8 cellular contexts compared by ENCODE assay signal in the genomic region with DNA sequence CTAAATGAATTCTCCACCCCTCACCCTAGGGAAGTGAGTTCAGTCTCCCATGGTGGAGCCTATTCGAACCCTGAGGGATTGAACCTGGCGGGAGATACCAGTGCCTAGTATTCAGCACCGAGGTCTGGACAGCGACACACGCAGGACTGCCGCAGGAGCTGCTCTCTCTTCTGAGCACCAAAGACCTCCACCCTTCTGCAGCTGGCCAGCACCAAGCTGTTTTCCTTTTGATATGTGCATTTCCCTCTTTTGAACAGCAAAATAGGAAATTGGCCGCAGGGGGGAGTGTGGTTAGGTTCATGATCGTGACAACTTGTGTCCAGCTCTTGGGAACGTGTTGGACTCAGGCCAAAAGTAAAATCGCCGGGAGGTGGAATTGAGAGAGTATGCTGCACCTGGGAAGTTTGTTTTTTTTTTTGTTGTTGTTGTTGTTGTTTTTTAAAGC. TPM values are rescaled to one million over a fixed set of nuclear protein-coding genes. Genes with fewer than 3 reads are reported as not detected.
DNase-seq lines count a peak whose midpoint lies in the region; ATAC-seq and TF ChIP-seq lines count a peak whose summit lies in the region.

No MANE protein-coding gene starts in this region.

- H3K4me3 Mint-ChIP-seq in activated T-cell treated with anti-CD3 and anti-CD28 coated beads, Interleukin-2, amount 50 U/mL, for 72 hours: no peak overlapping the region

- H3K4me1 Mint-ChIP-seq in activated T-cell treated with anti-CD3 and anti-CD28 coated beads, Interleukin-2, amount 50 U/mL, for 72 hours (ENCODE audit: low read depth): peaks cover 28% of the 10 kb centered on the region

- intact Hi-C loops in Right ventricle myocardium inferior (cut with DNase I): no loop called here

- no peak overlapping the region for H2AFZ ChIP-seq in trophoblast cell (ENCODE audit: insufficient read depth, low read length, poor library complexity)

- no CpG with 5 or more reads among the region's 11 CpGs for WGBS in trophoblast cell (ENCODE audit: extremely low coverage, insufficient coverage, insufficient read length)

- peaks cover 1 to 4% of the 10 kb centered on the region in 2 donors for H3K36me3 Mint-ChIP-seq in activated T-cell treated with anti-CD3 and anti-CD28 coated beads, Interleukin-2, amount 50 U/mL, for 72 hours (ENCODE audit: insufficient read depth in 2 of 2)

- no peak overlapping the region for H2AK5ac ChIP-seq in trophoblast cell (ENCODE audit: low read length)

- H3K14ac ChIP-seq in trophoblast cell (ENCODE audit: low read length): no peak overlapping the region

- H2BK12ac ChIP-seq in trophoblast cell (ENCODE audit: low read length): no peak overlapping the region

- H3K27me3 Mint-ChIP-seq in activated T-cell treated with anti-CD3 and anti-CD28 coated beads, Interleukin-2, amount 50 U/mL, for 72 hours (ENCODE audit: low read depth): peaks cover 83% of the 10 kb centered on the region

- no peaks in the 10 kb centered on the region for H3K36me3 ChIP-seq in right atrium auricular region
- H3K36me3 ChIP-seq in trophoblast cell (ENCODE audit: control insufficient read depth in 1 of 2, insufficient read depth in 2 of 2, low read length in 2 of 2): no peaks in the 10 kb centered on the region

- no peak overlapping the region for H3K4ac ChIP-seq in trophoblast cell (ENCODE audit: low read depth, low read length)

- peak overlapping the region; percentile 42 for H3K4me2 ChIP-seq in trophoblast cell (ENCODE audit: low read length)

- no peak overlapping the region for H3K23ac ChIP-seq in trophoblast cell (ENCODE audit: low read length)

- no peaks in the 10 kb centered on the region for H3K79me2 ChIP-seq in trophoblast cell (ENCODE audit: control insufficient read depth, insufficient read depth, low read length, poor library complexity)

- H3K79me1 ChIP-seq in trophoblast cell (ENCODE audit: low read length): no peaks in the 10 kb centered on the region

- H3K9me3 ChIP-seq in right atrium auricular region: no peaks in the 10 kb centered on the region
- peaks cover 4% of the 10 kb centered on the region for H3K9me3 ChIP-seq in trophoblast cell (ENCODE audit: insufficient read depth, low read depth, low read length)

- no peak overlapping the region for H3K4me3 ChIP-seq in right atrium auricular region
- no peak overlapping the region for H3K4me3 ChIP-seq in trophoblast cell (ENCODE audit: low read depth, low read length)

- H3K27me3 ChIP-seq in right atrium auricular region: peaks cover 0 to 7% of the 10 kb centered on the region in 2 donors
- peaks cover 30% of the 10 kb centered on the region for H3K27me3 ChIP-seq in trophoblast cell (ENCODE audit: insufficient read depth, low read length)

- no peak overlapping the region for H2BK5ac ChIP-seq in trophoblast cell (ENCODE audit: low read depth, low read length, poor library complexity)

- no peaks in the 10 kb centered on the region for H3K9me3 Mint-ChIP-seq in activated T-cell treated with anti-CD3 and anti-CD28 coated beads, Interleukin-2, amount 50 U/mL, for 72 hours

- no peak overlapping the region for H2BK120ac ChIP-seq in trophoblast cell (ENCODE audit: insufficient read depth, low read length, poor library complexity)

- peak; percentile 78 for DNase-seq in Right ventricle myocardium inferior (ENCODE audit: missing footprints)
- no peak for DNase-seq in right atrium auricular region (ENCODE audit: low spot score)
- DNase-seq in NCI-H526 treated with DMSO at 0.1 percent for 48 hours (lab: John Stamatoyannopoulos, UW): peak; percentile 68
- peak; percentile 44 to 49 for DNase-seq in activated T-cell treated with anti-CD3 and anti-CD28 coated beads, Interleukin-2, amount 50 U/mL, for 72 hours
- DNase-seq in glomerular endothelial cell (ENCODE audit: extremely low read depth, low read depth, low spot score): peak; percentile 54
- DNase-seq in trophoblast cell: peak; percentile 40 to 65
- DNase-seq in NCI-H187 treated with DMSO at 0.1 percent for 48 hours (lab: John Stamatoyannopoulos, UW): no peak

- no peak overlapping the region for H4K91ac ChIP-seq in trophoblast cell (ENCODE audit: low read depth, low read length)

- H3K9ac ChIP-seq in trophoblast cell (ENCODE audit: low read length): no peak overlapping the region

- H3K4me1 ChIP-seq in right atrium auricular region: peaks cover 0 to 30% of the 10 kb centered on the region in 2 donors
- peaks cover 2 to 4% of the 10 kb centered on the region in 2 experiments for H3K4me1 ChIP-seq in trophoblast cell (ENCODE audit: control insufficient read depth in 1 of 2, insufficient read depth in 2 of 2, low read length in 2 of 2)

- H3K27ac ChIP-seq in right atrium auricular region: no peak overlapping the region
- H3K27ac ChIP-seq in trophoblast cell (ENCODE audit: low read depth, low read length): no peak overlapping the region

- H4K8ac ChIP-seq in trophoblast cell (ENCODE audit: low read depth, low read length): no peak overlapping the region

- H3K18ac ChIP-seq in trophoblast cell (ENCODE audit: low read length): no peak overlapping the region

- H4K12ac ChIP-seq in trophoblast cell (ENCODE audit: low read depth, low read length): no peak overlapping the region

- no peak overlapping the region for H3K27ac Mint-ChIP-seq in activated T-cell treated with anti-CD3 and anti-CD28 coated beads, Interleukin-2, amount 50 U/mL, for 72 hours

- TF ChIP-seq CTCF in right atrium auricular region (IDR thresholded peaks at IDR 0.05): no peak

- ATAC-seq in Right ventricle myocardium inferior (peak; percentile 52), HG03175 (IDR thresholded peaks at IDR 0.05; ENCODE audit: unreplicated experiment) (peak; percentile 64)
- ATAC-seq in activated T-cell treated with anti-CD3 and anti-CD28 coated beads, Interleukin-2, amount 50 U/mL, for 72 hours (replicated peaks in 1 of 2): peak; percentile 37 to 39

RNA-seq across cellular contexts. Expression of gene PCSK1, which starts 1.2 kb away (rescaled TPM):
- total RNA-seq in Right ventricle myocardium inferior: 0.05 TPM
- total RNA-seq in right atrium auricular region: 1 to 10 TPM in 1 of 2 donors, under 1 TPM in 1; 0.52 to 4.0 TPM
- total RNA-seq in activated T-cell treated with anti-CD3 and anti-CD28 coated beads, Interleukin-2, amount 50 U/mL, for 72 hours: not detected
- 2.5 and 6.2 TPM in 2 replicates for total RNA-seq in glomerular endothelial cell
- not detected in 2 replicates for polyA plus RNA-seq in trophoblast cell (2013)

Comparison
In these comparisons a context has a peak if more than half of its experiments do, and no peak if none do; other contexts are left out.
1. DNase-seq: peak in Right ventricle myocardium inferior (single experiment), NCI-H526 treated with DMSO at 0.1 percent for 48 hours (single experiment), activated T-cell treated with anti-CD3 and anti-CD28 coated beads, Interleukin-2, amount 50 U/mL, for 72 hours (2 of 2), glomerular endothelial cell (single experiment) and trophoblast cell (2 of 2); none in right atrium auricular region (single experiment) and NCI-H187 treated with DMSO at 0.1 percent for 48 hours (single experiment).
2. Peak in every context shown above with its lines, with median percentiles within 50 percentile points of each other: ATAC-seq.